Comparison of ENCODE assay signal across 24 cellular contexts in the genomic region with DNA sequence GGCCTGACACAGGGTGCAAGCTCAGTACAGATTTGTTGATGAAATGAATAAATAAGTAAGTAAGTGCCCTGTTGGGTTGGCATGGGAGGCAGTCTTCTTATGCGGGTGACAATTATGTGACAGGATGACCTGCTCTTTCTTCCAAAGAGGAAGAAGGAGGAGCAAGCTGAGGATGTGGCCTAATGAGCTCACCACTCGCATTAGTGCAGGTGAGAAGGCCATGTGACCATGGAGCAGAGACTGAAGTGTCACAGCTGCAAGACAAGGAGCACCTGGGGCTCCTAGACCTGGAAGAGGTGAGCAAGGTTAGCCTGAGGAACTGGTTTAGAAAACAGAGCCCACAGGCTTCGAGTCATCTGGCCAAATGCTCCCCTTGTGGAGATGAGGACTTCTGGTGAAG. TPM values are rescaled to one million over a fixed set of nuclear protein-coding genes. Genes with fewer than 3 reads are reported as not detected.
DNase-seq lines count a peak whose midpoint lies in the region; ATAC-seq and TF ChIP-seq lines count a peak whose summit lies in the region.
"Had no signal": no experiment of that assay in that cellular context is flagged by ENCODE, and none has a peak within 500 bp of the region (broad histone marks: within the 10 kb centered on the region; RNA-seq: fewer than 3 reads in every experiment).

No MANE protein-coding gene starts in this region.

- H3K27ac ChIP-seq in BLaER1, result no peak overlapping the region
- no peak overlapping the region for H3K27ac ChIP-seq in GM23338 (ENCODE audit: low read depth)
- H3K27ac ChIP-seq in Karpas-422 (ENCODE audit: low read length), result no peak overlapping the region
- H3K27ac ChIP-seq: hepatocyte, transverse colon had no signal

- no peaks in the 10 kb centered on the region; the same call in 2 of the 3 replicates for H3K36me3 Mint-ChIP-seq in GM23338 (ENCODE audit: low read depth)
- no peaks in the 10 kb centered on the region for H3K36me3 Mint-ChIP-seq in activated T-helper 17 cell treated with anti-CD3 and anti-CD28 coated beads, Interleukin-2, amount 50 U/mL, for 72 hours (ENCODE audit: low read depth)

- H3K4me2 ChIP-seq in BLaER1 (peak overlapping the region; percentile 46), GM23338 (no peak overlapping the region), Karpas-422 (ENCODE audit: low read depth, low read length, poor library complexity, severe bottlenecking) (no peak overlapping the region)
- H3K4me2 ChIP-seq: hepatocyte had no signal

- H3K4me1 ChIP-seq in BLaER1, result peaks cover 44% of the 10 kb centered on the region
- no peaks in the 10 kb centered on the region for H3K4me1 ChIP-seq in GM23338 (ENCODE audit: insufficient read depth)
- H3K4me1 ChIP-seq in Karpas-422 (ENCODE audit: low read length), result no peaks in the 10 kb centered on the region

- H3K9ac ChIP-seq in BLaER1, result no peak overlapping the region
- no peak overlapping the region for H3K9ac ChIP-seq in Karpas-422 (ENCODE audit: low read length)

- DNase-seq in GM23338 (ENCODE audit: low spot score) (peak; percentile 12), fibroblast of the aortic adventitia (ENCODE audit: low read depth) (peak; percentile 17), HT-29 (ENCODE audit: low spot score) (no peak), cortex of kidney (lab: John Stamatoyannopoulos, UW) (no peak), Karpas-422 (no peak), NCI-H774 (lab: John Stamatoyannopoulos, UW) (no peak)
- DNase-seq: activated CD4-positive, alpha-beta T cell treated with anti-CD3 and anti-CD28 coated beads for 36 hours; activated CD8-positive, alpha-beta memory T cell treated with anti-CD3 and anti-CD28 coated beads, Interleukin-2, amount 50 U/mL, for 4 hours; activated naive CD4-positive, alpha-beta T cell treated with anti-CD3 and anti-CD28 coated beads for 36 hours; aorta; cerebellar nuclear complex; Kasumi-1; NCI-H1105 treated with DMSO at 0.1 percent for 48 hours; NCI-H446; stimulated activated naive CD8-positive, alpha-beta T cell treated with anti-CD3 and anti-CD28 coated beads, Interleukin-15, Interleukin-2, amounts not matched to agents 100 U/mL and 50 U/mL, for 24 hours; transverse colon had no signal

- 0 out of 2 replicates have a peak, but pooled peaks cover 4% of the 10 kb centered on the region for H3K9me3 ChIP-seq in BLaER1
- no peaks in the 10 kb centered on the region for H3K9me3 ChIP-seq in Karpas-422 (ENCODE audit: low read length)
- H3K9me3 ChIP-seq: transverse colon had no signal

- H3K9me2 ChIP-seq in GM23338 (ENCODE audit: insufficient read depth) (no peaks in the 10 kb centered on the region), Karpas-422 (replicated peaks; ENCODE audit: insufficient read depth, low read length) (no peaks in the 10 kb centered on the region)

- no peak overlapping the region for H3K27ac Mint-ChIP-seq in GM23338
- peak overlapping the region; percentile 15 for H3K27ac Mint-ChIP-seq in activated T-helper 17 cell treated with anti-CD3 and anti-CD28 coated beads, Interleukin-2, amount 50 U/mL, for 72 hours
- H3K27ac Mint-ChIP-seq: activated CD4-positive, alpha-beta T cell treated with anti-CD3 and anti-CD28 coated beads for 36 hours; activated naive CD4-positive, alpha-beta T cell treated with anti-CD3 and anti-CD28 coated beads for 36 hours had no signal

- H2AFZ ChIP-seq in GM23338 (no peak overlapping the region), Karpas-422 (ENCODE audit: low read length) (no peak overlapping the region)
- H2AFZ ChIP-seq: hepatocyte had no signal

- H4K20me1 ChIP-seq in BLaER1 (no peaks in the 10 kb centered on the region), GM23338 (replicated peaks; ENCODE audit: insufficient read depth) (no peaks in the 10 kb centered on the region), Karpas-422 (ENCODE audit: insufficient read depth, low read depth, low read length) (no peaks in the 10 kb centered on the region)

- H3K4me3 ChIP-seq in BLaER1 (no peak overlapping the region), GM23338 (no peak overlapping the region), fibroblast of the aortic adventitia (ENCODE audit: low read depth, low read length) (no peak overlapping the region), Karpas-422 (ENCODE audit: low read length) (no peak overlapping the region)
- H3K4me3 ChIP-seq: hepatocyte, transverse colon had no signal

- H3F3A ChIP-seq in GM23338 (replicated peaks; ENCODE audit: low read depth), result no peaks in the 10 kb centered on the region

- H3K4me1 Mint-ChIP-seq in GM23338, result no peaks in the 10 kb centered on the region; the same call in 2 of the 3 replicates
- H3K4me1 Mint-ChIP-seq in activated T-helper 17 cell treated with anti-CD3 and anti-CD28 coated beads, Interleukin-2, amount 50 U/mL, for 72 hours, result peaks cover 3% of the 10 kb centered on the region
- H3K4me1 Mint-ChIP-seq: activated CD4-positive, alpha-beta T cell treated with anti-CD3 and anti-CD28 coated beads for 36 hours had no signal

- H3K36me3 ChIP-seq in BLaER1, result peaks cover 11% of the 10 kb centered on the region; the same call in 1 of the 2 replicates
- peaks cover 5% of the 10 kb centered on the region for H3K36me3 ChIP-seq in GM23338 (ENCODE audit: insufficient read depth)
- H3K36me3 ChIP-seq in Karpas-422 (ENCODE audit: insufficient read depth, low read length), result no peaks in the 10 kb centered on the region
- H3K36me3 ChIP-seq: transverse colon had no signal

- H3K4me3 Mint-ChIP-seq in GM23338, result no peak overlapping the region
- no peak overlapping the region for H3K4me3 Mint-ChIP-seq in activated T-helper 17 cell treated with anti-CD3 and anti-CD28 coated beads, Interleukin-2, amount 50 U/mL, for 72 hours
- H3K4me3 Mint-ChIP-seq: activated CD4-positive, alpha-beta T cell treated with anti-CD3 and anti-CD28 coated beads for 36 hours; activated naive CD4-positive, alpha-beta T cell treated with anti-CD3 and anti-CD28 coated beads for 36 hours; naive thymus-derived CD4-positive, alpha-beta T cell had no signal

- H3K27me3 ChIP-seq in BLaER1 (no peaks in the 10 kb centered on the region), GM23338 (ENCODE audit: insufficient read depth) (no peaks in the 10 kb centered on the region), Karpas-422 (ENCODE audit: low read length) (no peaks in the 10 kb centered on the region)
- H3K27me3 ChIP-seq: hepatocyte had no signal

- peaks cover 16% of the 10 kb centered on the region; the same call in 2 of the 3 replicates for H3K9me3 Mint-ChIP-seq in GM23338
- H3K9me3 Mint-ChIP-seq in activated T-helper 17 cell treated with anti-CD3 and anti-CD28 coated beads, Interleukin-2, amount 50 U/mL, for 72 hours, result no peaks in the 10 kb centered on the region
- H3K9me3 Mint-ChIP-seq: activated naive CD4-positive, alpha-beta T cell treated with anti-CD3 and anti-CD28 coated beads for 36 hours had no signal

- no peaks in the 10 kb centered on the region for H3K79me2 ChIP-seq in GM23338 (replicated peaks; ENCODE audit: insufficient read depth)
- no peaks in the 10 kb centered on the region for H3K79me2 ChIP-seq in Karpas-422 (ENCODE audit: low read length)
- H3K79me2 ChIP-seq: hepatocyte had no signal

- no peak for ATAC-seq in GM23338
- peak; percentile 43 for ATAC-seq in activated T-helper 17 cell treated with anti-CD3 and anti-CD28 coated beads, Interleukin-2, amount 50 U/mL, for 72 hours (replicated peaks)
- ATAC-seq: activated CD4-positive, alpha-beta T cell treated with anti-CD3 and anti-CD28 coated beads for 36 hours; naive thymus-derived CD4-positive, alpha-beta T cell; sciatic nerve; stimulated activated naive CD8-positive, alpha-beta T cell treated with anti-CD3 and anti-CD28 coated beads, Interleukin-15, Interleukin-2, amounts not matched to agents 100 U/mL and 50 U/mL, for 24 hours had no signal

- H3K27me3 Mint-ChIP-seq in GM23338 (ENCODE audit: insufficient read depth, low read depth, poor library complexity), result peaks cover 9% of the 10 kb centered on the region
- H3K27me3 Mint-ChIP-seq in activated T-helper 17 cell treated with anti-CD3 and anti-CD28 coated beads, Interleukin-2, amount 50 U/mL, for 72 hours, result peaks cover 3% of the 10 kb centered on the region

- TF ChIP-seq CTCF in GM23338 (conservative IDR thresholded peaks at IDR 0.05; ENCODE audit: low read depth in 2 of 2) (no peak), fibroblast of the aortic adventitia (IDR thresholded peaks at IDR 0.05; ENCODE audit: insufficient read depth, low read length) (no peak)

TF ChIP-seq in GM23338, 12 proteins besides CTCF, POLR2A, EP300 and RAD21 (continues in another document):
- TF ChIP-seq EZH2 (IDR thresholded peaks at IDR 0.05; ENCODE audit: low read depth, unreplicated experiment) (no peak), CREB1 (CRISPR knock-in tag; IDR thresholded peaks at IDR 0.05; ENCODE audit: low read depth) (no peak), NANOG (IDR thresholded peaks at IDR 0.05; ENCODE audit: borderline replicate concordance) (no peak)

RNA-seq across cellular contexts. Expression of gene LRTM2, which starts 34.9 kb away (rescaled TPM):
- 0.12 TPM in 1 of 2 replicates, not detected in the other for total RNA-seq in GM23338 (2014; rRNA removed; shearing (Covaris generic))
- 0.08 TPM in 1 of 2 replicates, not detected in the other for polyA plus RNA-seq in GM23338 (2016; fragmentation: Nextera tagmentation; extraction: Ambion mirVana)
- not detected for total RNA-seq in activated T-helper 17 cell treated with anti-CD3 and anti-CD28 coated beads, Interleukin-2, amount 50 U/mL, for 72 hours
- total RNA-seq in fibroblast of the aortic adventitia (ENCODE audit: low replicate concordance), result not detected in 2 replicates
- total RNA-seq in HT-29 (2014; rRNA removed; shearing (Covaris generic)), result not detected in 2 replicates
- not detected in 2 replicates for total RNA-seq in Karpas-422 (2014; rRNA removed; shearing (Covaris generic); ENCODE audit: low replicate concordance)
- total RNA-seq: activated CD4-positive, alpha-beta T cell treated with anti-CD3 and anti-CD28 coated beads for 36 hours; activated naive CD4-positive, alpha-beta T cell treated with anti-CD3 and anti-CD28 coated beads for 36 hours; aorta; hepatocyte; lung microvascular endothelial cell; osteocyte; sciatic nerve; transverse colon had no signal
- polyA plus RNA-seq: aorta; hepatocyte; keratinocyte; naive thymus-derived CD4-positive, alpha-beta T cell had no signal

Comparison
In these comparisons a context has a peak if more than half of its experiments do, and no peak if none do; other contexts are left out.
1. DNase-seq: peak in GM23338 (single experiment) and fibroblast of the aortic adventitia (single experiment); none in HT-29 (single experiment), cortex of kidney (single experiment), Karpas-422 (single experiment) and NCI-H774 (single experiment).